ENCODE assay signal across 31 cellular contexts in the genomic region with DNA sequence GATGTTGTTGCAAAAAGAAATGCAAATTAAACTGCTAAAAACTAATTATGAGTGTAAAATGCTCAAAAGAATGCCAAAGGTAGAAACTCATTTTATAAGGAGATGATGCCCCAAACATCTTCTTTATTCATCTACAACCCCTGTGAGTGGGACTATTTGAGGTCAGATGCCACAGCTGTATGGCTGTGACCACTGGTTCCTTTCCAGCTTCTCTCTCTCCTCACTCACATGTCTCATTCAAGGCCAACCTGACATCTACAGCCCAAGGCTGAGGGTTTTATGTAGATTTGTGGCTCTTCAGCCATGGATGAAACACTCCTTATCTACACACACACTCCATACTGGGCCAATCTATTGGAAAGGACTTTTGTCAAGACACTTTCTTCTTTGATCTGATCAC.
"Had no signal": no experiment of that assay in that cellular context is flagged by ENCODE, and none has a peak within 500 bp of the region (broad histone marks: within the 10 kb centered on the region; RNA-seq: fewer than 3 reads in every experiment).

No MANE protein-coding gene starts in this region.

- H3K9me3 ChIP-seq: esophagus muscularis mucosa, gastrocnemius medialis, heart left ventricle had no signal

- H2AFZ ChIP-seq: hepatocyte had no signal

- H3K27me3 ChIP-seq: brain microvascular endothelial cell, esophagus muscularis mucosa, foreskin keratinocyte, gastrocnemius medialis, heart left ventricle, hepatocyte had no signal

- H3K4me2 ChIP-seq: hepatocyte had no signal

- FAIRE-seq: astrocyte, bronchial epithelial cell had no signal

- H3K79me2 ChIP-seq: hepatocyte had no signal

- H3K27ac ChIP-seq: brain microvascular endothelial cell, coronary artery, esophagus muscularis mucosa, foreskin keratinocyte, gastrocnemius medialis, heart left ventricle, hepatocyte had no signal

- DNase-seq: activated CD4-positive, alpha-beta memory T cell treated with anti-CD3 and anti-CD28 coated beads, Interleukin-2, amount 10 ng/mL, durations not matched to agents 7 days and 5 days; activated CD4-positive, alpha-beta T cell treated with anti-CD3 and anti-CD28 coated beads for 1 hour; activated CD4-positive, alpha-beta T cell treated with anti-CD3 and anti-CD28 coated beads for 4 hours; activated CD4-positive, alpha-beta T cell treated with anti-CD3 and anti-CD28 coated beads, Interleukin-2, amount 10 ng/mL, durations not matched to agents 7 days and 5 days; activated CD4-positive, alpha-beta T cell treated with anti-CD3 and anti-CD28 coated beads, Interleukin-2, amount 50 U/mL, for 4 hours; activated CD8-positive, alpha-beta memory T cell treated with anti-CD3 and anti-CD28 coated beads, Interleukin-2, amount 50 U/mL, for 48 hours; activated effector memory CD4-positive, alpha-beta T cell treated with Interleukin-2 at 50 U/mL for 16 hours; activated gamma-delta T cell treated with Interleukin-2 at 50 U/mL for 16 hours; activated naive CD4-positive, alpha-beta T cell treated with anti-CD3 and anti-CD28 coated beads, Interleukin-2, amount 50 U/mL, for 16 hours; activated naive CD4-positive, alpha-beta T cell treated with Interleukin-2 at 50 U/mL for 16 hours; activated T-cell treated with anti-CD3 and anti-CD28 coated beads for 4 hours; activated T-cell treated with anti-CD3 and anti-CD28 coated beads, Interleukin-2, amount 50 U/mL, for 24 hours; amniotic stem cell; anterior cingulate cortex; brain microvascular endothelial cell; dermis blood vessel endothelial cell; effector CD4-positive, alpha-beta T cell; effector memory CD8-positive, alpha-beta T cell; erythroblast; foreskin keratinocyte; gastrocnemius medialis; glutamatergic neuron; heart left ventricle; T-helper 17 cell; T1000 had no signal

- H3K4me3 ChIP-seq: coronary artery, esophagus muscularis mucosa, gastrocnemius medialis, heart left ventricle, hepatocyte had no signal

- H3K36me3 ChIP-seq: brain microvascular endothelial cell, esophagus muscularis mucosa, gastrocnemius medialis, heart left ventricle had no signal

- H3K4me1 ChIP-seq: foreskin keratinocyte, gastrocnemius medialis had no signal

- ATAC-seq: activated T-helper 17 cell treated with anti-CD3 and anti-CD28 coated beads, Interleukin-2, amount 50 U/mL, for 72 hours; effector memory CD8-positive, alpha-beta T cell; foreskin keratinocyte; gastrocnemius medialis; T-helper 17 cell had no signal
